Comparison of ENCODE assay signal across 14 cellular contexts in the genomic region with DNA sequence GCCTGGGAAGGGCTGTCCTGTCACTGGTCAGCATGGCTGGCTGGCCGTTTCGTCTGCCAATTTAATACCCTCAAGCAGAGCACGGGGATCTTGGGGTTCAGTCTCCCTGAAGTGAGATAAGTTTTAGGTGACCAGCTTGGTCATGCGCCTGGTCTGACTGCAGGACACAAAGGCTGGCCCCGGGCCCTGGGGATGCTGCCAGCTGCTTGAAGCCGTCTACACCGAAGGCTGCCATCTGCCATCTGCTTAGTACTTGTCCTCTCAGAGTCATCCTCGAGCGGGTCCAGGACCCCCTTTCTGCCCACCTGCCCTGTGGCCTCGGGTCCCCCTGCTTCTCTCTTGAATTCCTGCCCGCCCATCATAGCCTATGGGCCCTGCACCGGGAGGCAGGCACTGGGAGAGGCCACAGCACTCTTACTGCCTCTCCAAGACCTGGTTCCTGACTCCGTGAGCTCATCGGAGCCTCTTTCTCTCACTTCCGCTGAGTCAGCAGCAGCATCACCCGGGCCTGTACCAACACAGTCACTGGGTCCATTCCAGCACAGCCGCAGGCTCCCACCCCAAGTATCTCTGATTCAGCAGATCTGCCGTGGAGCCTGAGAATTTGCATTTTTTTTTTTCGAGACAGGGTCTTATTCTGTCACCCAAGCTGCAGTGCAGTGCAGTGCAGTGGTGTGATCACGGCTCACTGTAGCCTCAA. TPM values are rescaled to one million over a fixed set of nuclear protein-coding genes. Genes with fewer than 3 reads are reported as not detected.
DNase-seq lines count a peak whose midpoint lies in the region; ATAC-seq and TF ChIP-seq lines count a peak whose summit lies in the region.
"Had no signal": no experiment of that assay in that cellular context is flagged by ENCODE, and none has a peak within 500 bp of the region (broad histone marks: within the 10 kb centered on the region; RNA-seq: fewer than 3 reads in every experiment).

No MANE protein-coding gene starts in this region.

- H3K27me3 Mint-ChIP-seq in glutamatergic neuron (ENCODE audit: unreplicated experiment) (peaks cover 7% of the 10 kb centered on the region), type B pancreatic cell (no peaks in the 10 kb centered on the region)
- H3K27me3 Mint-ChIP-seq in activated T-helper 1 cell treated with anti-CD3 and anti-CD28 coated beads, Interleukin-12 subunit alpha, Interleukin-12 subunit beta, Interleukin-2, Interleukin-4 antibody, amounts not matched to agents 30 ng/mL and 10 ng/mL and 1 ng/mL, durations not matched to agents 14 hours and 24 hours and 36 hours (ENCODE audit: insufficient read depth) = peaks cover 15% of the 10 kb centered on the region

- H3K4me1 Mint-ChIP-seq in glutamatergic neuron (ENCODE audit: low read depth, unreplicated experiment) (peaks cover 18% of the 10 kb centered on the region), type B pancreatic cell (ENCODE audit: unreplicated experiment) (peaks cover 25% of the 10 kb centered on the region)
- no peaks in the 10 kb centered on the region for H3K4me1 Mint-ChIP-seq in activated T-helper 1 cell treated with anti-CD3 and anti-CD28 coated beads, Interleukin-12 subunit alpha, Interleukin-12 subunit beta, Interleukin-2, Interleukin-4 antibody, amounts not matched to agents 30 ng/mL and 10 ng/mL and 1 ng/mL, durations not matched to agents 14 hours and 24 hours and 36 hours (ENCODE audit: low read depth)

- DNase-seq in HPDE6-E6E7 (ENCODE audit: extremely low spot score) (peak; percentile 99), astrocyte of the hippocampus (ENCODE audit: low read depth, low spot score) (peak; percentile 92), glutamatergic neuron (no peak), type B pancreatic cell (ENCODE audit: extremely low spot score, unreplicated experiment) (no peak)
- no peak for DNase-seq in activated T-helper 1 cell treated with anti-CD3 and anti-CD28 coated beads, Interleukin-12 subunit alpha, Interleukin-12 subunit beta, Interleukin-2, Interleukin-4 antibody, amounts not matched to agents 30 ng/mL and 10 ng/mL and 1 ng/mL, durations not matched to agents 14 hours and 24 hours and 36 hours (ENCODE audit: low spot score)
- DNase-seq: activated CD4-positive, alpha-beta T cell treated with anti-CD3 and anti-CD28 coated beads for 48 hours; activated naive CD4-positive, alpha-beta T cell treated with anti-CD3 and anti-CD28 coated beads, Interleukin-2, amount 50 U/mL, for 16 hours; NCI-H1417 treated with DMSO at 0.1 percent for 48 hours; SHP77 treated with DMSO at 0.1 percent for 48 hours; uterus had no signal

- H3K4me3 Mint-ChIP-seq in glutamatergic neuron (ENCODE audit: unreplicated experiment) (peak overlapping the region; percentile 23), type B pancreatic cell (no peak overlapping the region)
- no peak overlapping the region for H3K4me3 Mint-ChIP-seq in activated T-helper 1 cell treated with anti-CD3 and anti-CD28 coated beads, Interleukin-12 subunit alpha, Interleukin-12 subunit beta, Interleukin-2, Interleukin-4 antibody, amounts not matched to agents 30 ng/mL and 10 ng/mL and 1 ng/mL, durations not matched to agents 14 hours and 24 hours and 36 hours

- H3K9me3 Mint-ChIP-seq in glutamatergic neuron (ENCODE audit: unreplicated experiment) (peaks cover 8% of the 10 kb centered on the region), type B pancreatic cell (no peaks in the 10 kb centered on the region)
- no peaks in the 10 kb centered on the region for H3K9me3 Mint-ChIP-seq in activated T-helper 1 cell treated with anti-CD3 and anti-CD28 coated beads, Interleukin-12 subunit alpha, Interleukin-12 subunit beta, Interleukin-2, Interleukin-4 antibody, amounts not matched to agents 30 ng/mL and 10 ng/mL and 1 ng/mL, durations not matched to agents 14 hours and 24 hours and 36 hours

- H3K36me3 Mint-ChIP-seq in glutamatergic neuron (ENCODE audit: unreplicated experiment) (no peaks in the 10 kb centered on the region), type B pancreatic cell (peaks cover 20% of the 10 kb centered on the region)
- no peaks in the 10 kb centered on the region for H3K36me3 Mint-ChIP-seq in activated T-helper 1 cell treated with anti-CD3 and anti-CD28 coated beads, Interleukin-12 subunit alpha, Interleukin-12 subunit beta, Interleukin-2, Interleukin-4 antibody, amounts not matched to agents 30 ng/mL and 10 ng/mL and 1 ng/mL, durations not matched to agents 14 hours and 24 hours and 36 hours (ENCODE audit: low read depth)

- intact Hi-C loops in activated T-helper 1 cell treated with anti-CD3 and anti-CD28 coated beads, Interleukin-12 subunit alpha, Interleukin-12 subunit beta, Interleukin-2, Interleukin-4 antibody, amounts not matched to agents 30 ng/mL and 10 ng/mL and 1 ng/mL, durations not matched to agents 14 hours and 24 hours and 36 hours (cut with micrococcal nuclease) = no loop called here

- TF ChIP-seq CTCF in glutamatergic neuron (IDR thresholded peaks at IDR 0.05; ENCODE audit: partially characterized antibody, unreplicated experiment) = no peak
- TF ChIP-seq CTCF in type B pancreatic cell (conservative IDR thresholded peaks at IDR 0.05) = no peak

- H3K27ac Mint-ChIP-seq in glutamatergic neuron (ENCODE audit: unreplicated experiment) = peak overlapping the region; percentile 70
- peak overlapping the region; percentile 21 for H3K27ac Mint-ChIP-seq in type B pancreatic cell
- no peak overlapping the region for H3K27ac Mint-ChIP-seq in activated T-helper 1 cell treated with anti-CD3 and anti-CD28 coated beads, Interleukin-12 subunit alpha, Interleukin-12 subunit beta, Interleukin-2, Interleukin-4 antibody, amounts not matched to agents 30 ng/mL and 10 ng/mL and 1 ng/mL, durations not matched to agents 14 hours and 24 hours and 36 hours

- no peak for ATAC-seq in GM21717 (IDR thresholded peaks at IDR 0.05; ENCODE audit: unreplicated experiment)
- no peak for ATAC-seq in HG02852 (IDR thresholded peaks at IDR 0.05; ENCODE audit: unreplicated experiment)

RNA-seq across cellular contexts. Expression of a gene that starts 7.0 kb away (rescaled TPM):
- total RNA-seq in glutamatergic neuron (ENCODE audit: unreplicated experiment) = 29.9 TPM
- total RNA-seq in type B pancreatic cell (ENCODE audit: low replicate concordance) = 78.3 and 182 TPM in 2 replicates
- not detected in 2 replicates for total RNA-seq in activated T-helper 1 cell treated with anti-CD3 and anti-CD28 coated beads, Interleukin-12 subunit alpha, Interleukin-12 subunit beta, Interleukin-2, Interleukin-4 antibody, amounts not matched to agents 30 ng/mL and 10 ng/mL and 1 ng/mL, durations not matched to agents 14 hours and 24 hours and 36 hours

RNA-seq across cellular contexts. Expression of a gene that starts 23.3 kb away (rescaled TPM):
- total RNA-seq in glutamatergic neuron (ENCODE audit: unreplicated experiment) (not detected), type B pancreatic cell (ENCODE audit: low replicate concordance) (1.1 TPM in 2 replicates)
- not detected in 2 replicates for total RNA-seq in activated T-helper 1 cell treated with anti-CD3 and anti-CD28 coated beads, Interleukin-12 subunit alpha, Interleukin-12 subunit beta, Interleukin-2, Interleukin-4 antibody, amounts not matched to agents 30 ng/mL and 10 ng/mL and 1 ng/mL, durations not matched to agents 14 hours and 24 hours and 36 hours
- total RNA-seq: kidney epithelial cell, omental fat pad, uterus had no signal

RNA-seq across cellular contexts. Expression of a gene that starts 29.6 kb away (rescaled TPM):
- 4.1 TPM for total RNA-seq in glutamatergic neuron (ENCODE audit: unreplicated experiment)
- total RNA-seq in type B pancreatic cell (ENCODE audit: low replicate concordance) = 2.4 and 3.8 TPM in 2 replicates
- 1.1 and 1.8 TPM in 2 replicates for total RNA-seq in activated T-helper 1 cell treated with anti-CD3 and anti-CD28 coated beads, Interleukin-12 subunit alpha, Interleukin-12 subunit beta, Interleukin-2, Interleukin-4 antibody, amounts not matched to agents 30 ng/mL and 10 ng/mL and 1 ng/mL, durations not matched to agents 14 hours and 24 hours and 36 hours

RNA-seq across cellular contexts. Expression of a gene that starts 41.8 kb away (rescaled TPM):
- 2.0 TPM for total RNA-seq in glutamatergic neuron (ENCODE audit: unreplicated experiment)
- 2.1 and 2.3 TPM in 2 replicates for total RNA-seq in type B pancreatic cell (ENCODE audit: low replicate concordance)
- total RNA-seq in activated T-helper 1 cell treated with anti-CD3 and anti-CD28 coated beads, Interleukin-12 subunit alpha, Interleukin-12 subunit beta, Interleukin-2, Interleukin-4 antibody, amounts not matched to agents 30 ng/mL and 10 ng/mL and 1 ng/mL, durations not matched to agents 14 hours and 24 hours and 36 hours = 1.3 and 1.5 TPM in 2 replicates

Comparison
In these comparisons a context has a peak if more than half of its experiments do, and no peak if none do; other contexts are left out.
1. DNase-seq: peak in HPDE6-E6E7 (single experiment) and astrocyte of the hippocampus (single experiment); none in glutamatergic neuron (single experiment), type B pancreatic cell (single experiment) and activated T-helper 1 cell treated with anti-CD3 and anti-CD28 coated beads, Interleukin-12 subunit alpha, Interleukin-12 subunit beta, Interleukin-2, Interleukin-4 antibody, amounts not matched to agents 30 ng/mL and 10 ng/mL and 1 ng/mL, durations not matched to agents 14 hours and 24 hours and 36 hours (single experiment).
2. RNA of a gene that starts 7.0 kb away (total RNA-seq): 78.3 to 182 TPM in type B pancreatic cell and 29.9 TPM in glutamatergic neuron (single experiment); not detected in activated T-helper 1 cell treated with anti-CD3 and anti-CD28 coated beads, Interleukin-12 subunit alpha, Interleukin-12 subunit beta, Interleukin-2, Interleukin-4 antibody, amounts not matched to agents 30 ng/mL and 10 ng/mL and 1 ng/mL, durations not matched to agents 14 hours and 24 hours and 36 hours; every median in the first group is over 10 times any median in the second.